ENCODE assay signal across 20 cellular contexts in the genomic region with DNA sequence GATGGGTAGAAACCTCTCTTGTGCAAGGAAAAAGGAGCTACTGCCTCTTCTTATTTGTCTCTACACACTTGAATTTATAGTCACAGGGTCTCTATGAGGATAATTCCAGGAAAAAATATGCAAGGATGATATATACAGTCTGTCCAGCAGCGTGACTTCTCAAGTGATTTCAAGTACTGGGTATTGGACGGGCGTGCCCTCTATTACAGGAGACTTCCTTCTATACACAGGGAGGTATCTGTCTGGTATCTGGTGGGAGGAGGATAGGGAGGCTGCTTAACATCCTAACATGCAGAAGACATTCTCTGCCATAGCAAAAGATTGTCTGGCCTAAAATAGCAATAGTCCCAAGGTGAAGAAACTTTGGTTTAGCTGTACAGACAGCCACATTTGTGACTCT.
DNase-seq lines count a peak whose midpoint lies in the region; TF ChIP-seq lines count a peak whose summit lies in the region.
"Had no signal": no experiment of that assay in that cellular context is flagged by ENCODE, and none has a peak within 500 bp of the region (broad histone marks: within the 10 kb centered on the region; RNA-seq: fewer than 3 reads in every experiment).

No MANE protein-coding gene starts in this region.

- H3K9me3 ChIP-seq in mammary epithelial cell (replicated peaks; ENCODE audit: insufficient read depth, low read length) (no peaks in the 10 kb centered on the region), mesenchymal stem cell (ENCODE audit: control insufficient read depth, low read length) (no peaks in the 10 kb centered on the region)
- H3K9me3 ChIP-seq: Caco-2, HAP-1, SK-N-SH had no signal

- H2BK15ac ChIP-seq in mesenchymal stem cell (ENCODE audit: low read depth, poor library complexity, severe bottlenecking) = no peak overlapping the region

- in situ Hi-C loops in mammary epithelial cell (cut with MboI; ENCODE audit: low sequenced_read_pairs in 2 of 2) = no loop called here
- in situ Hi-C loops in ACHN (cut with HindIII; ENCODE audit: low pct_ligation_motif_present, low pct_unique_long_range_greater_than_20kb, low sequenced_read_pairs) = no loop called here

- no peak overlapping the region for H3K18ac ChIP-seq in mesenchymal stem cell (ENCODE audit: low read depth in 1 of 2, low read length in 2 of 2)

- H4K91ac ChIP-seq in mesenchymal stem cell (ENCODE audit: low read length) = no peak overlapping the region

- H3K79me1 ChIP-seq in mesenchymal stem cell (replicated peaks; ENCODE audit: low read length, poor library complexity, severe bottlenecking) = no peaks in the 10 kb centered on the region

- 97% methylated on average over 3 of the region's 3 CpGs for WGBS in mammary epithelial cell (ENCODE audit: low coverage, missing lambda C conversion rate)
- WGBS in mesenchymal stem cell = 98% methylated on average over 3 of the region's 3 CpGs

- no peak overlapping the region for H3K9ac ChIP-seq in mammary epithelial cell (ENCODE audit: insufficient read depth, low read length)
- H3K9ac ChIP-seq in mesenchymal stem cell (ENCODE audit: low read length) = no peak overlapping the region
- H3K9ac ChIP-seq: GM23248, SK-N-SH had no signal

- H3K4me2 ChIP-seq in mammary epithelial cell (ENCODE audit: insufficient read depth, low read depth, low read length) (no peak overlapping the region), mesenchymal stem cell (ENCODE audit: low read length, poor library complexity, severe bottlenecking) (no peak overlapping the region)
- H3K4me2 ChIP-seq: SK-N-SH had no signal

- BruUV-seq in MCF 10A (replicated peaks; lab: Mats Ljungman, UMichigan) (no TSS peak), mammary epithelial cell (replicated peaks; lab: Mats Ljungman, UMichigan) (no TSS peak)

- dilution Hi-C loops in mammary epithelial cell (cut with HindIII; ENCODE audit: low sequenced_read_pairs) = loop anchor here (5.0 kb wide), 1 partner anchor 74 kb away; no protein-coding TSS in a partner anchor

- no peaks in the 10 kb centered on the region for H4K20me1 ChIP-seq in mammary epithelial cell (ENCODE audit: insufficient read depth, low read length)

- peaks cover 37% of the 10 kb centered on the region for H3K4me1 Mint-ChIP-seq in MCF 10A (ENCODE audit: insufficient read depth, unreplicated experiment)

- H3K4me1 ChIP-seq in mammary epithelial cell (ENCODE audit: insufficient read depth, low read length) (peaks cover 36% of the 10 kb centered on the region), mesenchymal stem cell (ENCODE audit: control insufficient read depth, insufficient read depth, low read depth, low read length) (no peaks in the 10 kb centered on the region)
- H3K4me1 ChIP-seq: HAP-1 had no signal

- no peaks in the 10 kb centered on the region for H3K27me3 ChIP-seq in mammary epithelial cell (ENCODE audit: insufficient read depth, low read length)
- H3K27me3 ChIP-seq in mesenchymal stem cell (ENCODE audit: control insufficient read depth in 1 of 2, insufficient read depth in 1 of 2, low read length in 2 of 2) = no peaks in the 10 kb centered on the region

- CTCF ChIA-PET in MCF 10A (lab: Yijun Ruan, JAX) (interaction anchor here (0.5 to 1.0 kb wide), 3 partner anchors 16 to 153 kb away, joined by 3 read pairs; no protein-coding TSS in a partner anchor), mammary epithelial cell (lab: Charles Lee; ENCODE audit: low non-redundant PET) (no interaction called here)

- DNase-seq in MCF 10A (ENCODE audit: unreplicated experiment) (no peak), mammary epithelial cell (no peak), NCI-H510A treated with DMSO at 0.1 percent for 48 hours (lab: John Stamatoyannopoulos, UW) (peak; percentile 67), mesenchymal stem cell (no peak), NOMO-1 (lab: John Stamatoyannopoulos, UW; ENCODE audit: unreplicated experiment in 2 of 2) (no peak), ACHN (no peak), GM20000 (ENCODE audit: low spot score) (no peak)
- DNase-seq: Caco-2; CD4-positive, alpha-beta T cell; GF-D8; GM23248; IMR-90; NCI-H1048; NCI-H1436; NCI-H2107; NCI-H446; SHP77; SK-N-SH had no signal

- no peak for TF ChIP-seq CTCF in MCF 10A (IDR thresholded peaks at IDR 0.05; ENCODE audit: unreplicated experiment)
- no peak for TF ChIP-seq CTCF in mammary epithelial cell (conservative IDR thresholded peaks at IDR 0.05 in 1 of 2, IDR thresholded peaks at IDR 0.05 in 1 of 2; ENCODE audit: extremely low read depth in 1 of 2, insufficient read depth in 1 of 2, low read depth in 1 of 2, low read length in 2 of 2)
- no peak for TF ChIP-seq CTCF in GM20000 (IDR thresholded peaks at IDR 0.05; ENCODE audit: extremely low read depth, missing control alignments)

- H3K27ac ChIP-seq in mammary epithelial cell (ENCODE audit: insufficient read depth, low read depth, low read length) (no peak overlapping the region), mesenchymal stem cell (ENCODE audit: low read length, poor library complexity, severe bottlenecking) (no peak overlapping the region)
- H3K27ac ChIP-seq: GM23248, HL-60 had no signal

- H2AFZ ChIP-seq in mammary epithelial cell (ENCODE audit: low read depth, low read length) = no peak overlapping the region
- no peak overlapping the region for H2AFZ ChIP-seq in mesenchymal stem cell (ENCODE audit: low read depth, low read length)
- H2AFZ ChIP-seq: GM23248 had no signal

- no peak overlapping the region for H3K4ac ChIP-seq in mesenchymal stem cell (ENCODE audit: low read depth in 1 of 2, low read length in 2 of 2)

- H3K14ac ChIP-seq in mesenchymal stem cell (ENCODE audit: low read length in 2 of 2) = no peak overlapping the region

- no peak overlapping the region for H3K4me3 Mint-ChIP-seq in MCF 10A (ENCODE audit: unreplicated experiment)
- H3K4me3 Mint-ChIP-seq: CD4-positive, alpha-beta T cell had no signal

- H3K4me3 ChIP-seq in mammary epithelial cell (replicated peaks in 1 of 3; ENCODE audit: insufficient read depth in 1 of 3, low read depth in 2 of 3, low read length in 3 of 3) (no peak overlapping the region), mesenchymal stem cell (ENCODE audit: insufficient read depth in 1 of 2, low read depth in 1 of 2, low read length in 2 of 2) (no peak overlapping the region)
- H3K4me3 ChIP-seq: GM23248, HAP-1 had no signal

- no peaks in the 10 kb centered on the region for H3K79me2 ChIP-seq in mammary epithelial cell (ENCODE audit: insufficient read depth, low read length)

- peaks cover 6% of the 10 kb centered on the region for H3K36me3 Mint-ChIP-seq in MCF 10A (ENCODE audit: insufficient read depth, unreplicated experiment)

- peak overlapping the region; percentile 53 for H3K27ac Mint-ChIP-seq in MCF 10A (ENCODE audit: low read depth, unreplicated experiment)
- H3K27ac Mint-ChIP-seq: CD4-positive, alpha-beta T cell had no signal

- no peak overlapping the region for H2BK12ac ChIP-seq in mesenchymal stem cell (ENCODE audit: low read length in 2 of 2)

- no peaks in the 10 kb centered on the region for H3K9me3 Mint-ChIP-seq in MCF 10A (ENCODE audit: unreplicated experiment)

- H3K27me3 Mint-ChIP-seq in MCF 10A (ENCODE audit: insufficient read depth, unreplicated experiment) = no peaks in the 10 kb centered on the region
- H3K27me3 Mint-ChIP-seq: CD4-positive, alpha-beta T cell had no signal

- no peak overlapping the region for H4K8ac ChIP-seq in mesenchymal stem cell (ENCODE audit: low read length)

- no peak overlapping the region for H3K23ac ChIP-seq in mesenchymal stem cell (ENCODE audit: low read length in 2 of 2)

- POLR2A ChIA-PET in MCF 10A (lab: Yijun Ruan, JAX) = interaction anchor here (0.5 to 3.1 kb wide), 6 partner anchors 11 to 626 kb away, joined by 3 to 16 read pairs (median 3); no protein-coding TSS in a partner anchor

- no peak overlapping the region for H2BK5ac ChIP-seq in mesenchymal stem cell (ENCODE audit: low read depth, low read length, poor library complexity, severe bottlenecking)

- H3K36me3 ChIP-seq in mammary epithelial cell (ENCODE audit: insufficient read depth, low read length) (no peaks in the 10 kb centered on the region), mesenchymal stem cell (ENCODE audit: control insufficient read depth in 1 of 2, insufficient read depth in 2 of 2, low read depth in 1 of 2, low read length in 2 of 2) (no peaks in the 10 kb centered on the region)
- H3K36me3 ChIP-seq: HAP-1 had no signal

- H2BK120ac ChIP-seq in mesenchymal stem cell (ENCODE audit: low read depth, low read length) = peak overlapping the region; percentile 52

- intact Hi-C loops in MCF 10A (cut with micrococcal nuclease) (no loop called here), mammary epithelial cell (cut with micrococcal nuclease) (no loop called here)

- H2AK5ac ChIP-seq in mesenchymal stem cell (ENCODE audit: low read length, severe bottlenecking) = no peak overlapping the region
